In the genomic region with DNA sequence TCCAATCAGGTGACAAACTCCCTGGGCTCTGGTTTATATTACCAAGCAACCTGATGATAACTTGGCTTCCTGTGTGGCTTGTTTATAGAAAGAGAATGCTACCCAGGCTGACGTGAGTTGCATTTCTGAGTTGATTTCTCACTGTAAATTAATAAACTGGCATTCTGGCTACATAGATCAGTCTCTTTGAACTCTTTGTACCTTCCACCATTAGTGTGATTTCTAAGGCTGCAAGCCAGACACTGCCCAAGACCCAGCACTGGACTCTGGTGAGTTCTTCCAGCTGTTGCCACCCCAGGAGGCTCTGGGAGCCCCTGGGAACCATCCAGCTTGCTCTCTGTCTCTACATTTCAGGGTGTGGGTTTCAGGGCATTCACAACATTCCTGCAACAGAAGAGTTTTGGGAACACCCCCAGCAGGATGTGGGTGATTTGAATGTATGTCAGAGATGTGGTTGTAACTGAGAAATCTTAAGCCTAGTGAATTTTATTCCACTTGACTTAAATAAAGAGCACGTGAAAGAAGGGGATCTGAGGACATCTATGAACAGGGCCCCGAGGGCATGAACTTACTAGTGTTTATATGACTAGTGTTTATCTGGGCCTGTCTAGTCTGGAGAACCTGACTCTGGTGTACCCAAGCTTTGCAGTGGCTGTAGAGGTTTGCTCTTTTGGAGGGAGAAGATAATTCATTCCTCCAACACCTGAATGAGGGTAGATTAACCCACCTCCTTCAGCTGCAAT, we compare ENCODE assay signal across 8 cellular contexts. TPM values are rescaled to one million over a fixed set of nuclear protein-coding genes. Genes with fewer than 3 reads are reported as not detected.
DNase-seq lines count a peak whose midpoint lies in the region; ATAC-seq and TF ChIP-seq lines count a peak whose summit lies in the region.

No MANE protein-coding gene starts in this region.

- in situ Hi-C loops in astrocyte of the cerebellum (cut with HindIII; ENCODE audit: low sequenced_read_pairs) = no loop called here

- H3K27ac Mint-ChIP-seq in naive thymus-derived CD8-positive, alpha-beta T cell = peak overlapping the region; percentile 80 to 98 (median 94)
- peak overlapping the region in 2 of 7 donors; percentile 11 to 63 for H3K27ac Mint-ChIP-seq in CD14-positive monocyte

- H3K27me3 ChIP-seq in upper lobe of left lung = no peaks in the 10 kb centered on the region
- peaks cover 0 to 4% (median 0%) of the 10 kb centered on the region in 9 donors for H3K27me3 ChIP-seq in heart left ventricle

- H3K27me3 Mint-ChIP-seq in naive thymus-derived CD8-positive, alpha-beta T cell = peaks cover 0 to 19% (median 3%) of the 10 kb centered on the region in 5 donors
- peaks cover 27 to 49% (median 44%) of the 10 kb centered on the region in 3 donors for H3K27me3 Mint-ChIP-seq in CD14-positive monocyte (ENCODE audit: low read depth in 3 of 3)

- H3K4me3 ChIP-seq in astrocyte of the cerebellum (ENCODE audit: low read depth, low read length) (no peak overlapping the region), upper lobe of left lung (no peak overlapping the region), heart left ventricle (no peak overlapping the region)

- H3K4me1 Mint-ChIP-seq in naive thymus-derived CD8-positive, alpha-beta T cell = peaks cover 25 to 52% (median 45%) of the 10 kb centered on the region in 4 donors
- H3K4me1 Mint-ChIP-seq in CD14-positive monocyte = peaks cover 41% of the 10 kb centered on the region

- intact Hi-C loops in CD14-positive monocyte (cut with micrococcal nuclease) (loop anchor here in 1 of 2 donors (10.0 kb wide), 1 partner anchor 370 kb away; the partner anchor contains the start of gene MAPT), heart left ventricle (cut with DNase I) (loop anchor here in 1 of 10 donors (5.0 kb wide), 1 partner anchor 677 kb away; no protein-coding TSS in a partner anchor)

- POLR2A ChIA-PET in naive thymus-derived CD8-positive, alpha-beta T cell (lab: Charles Lee) = interaction anchor here (0.7 to 1.8 kb wide), 2 partner anchors 71 kb away, joined by 3 to 8 read pairs; partner anchors contain the start of gene KANSL1

- H3K27ac ChIP-seq in KOPT-K1 (ENCODE audit: low read depth, low read length, poor library complexity, severe bottlenecking) (peak overlapping the region; percentile 24), upper lobe of left lung (no peak overlapping the region), heart left ventricle (peak overlapping the region in 1 of 12 donors; percentile 44)

- H3K36me3 ChIP-seq in KOPT-K1 (ENCODE audit: insufficient read depth, low read length) (no peaks in the 10 kb centered on the region), upper lobe of left lung (no peaks in the 10 kb centered on the region), heart left ventricle (no peaks in the 10 kb centered on the region)

- 27 to 34% methylated on average over 3 of the region's 3 CpGs for WGBS in upper lobe of left lung, 2 donors
- 49 to 65% (median 59%) methylated on average over 3 of the region's 3 CpGs for WGBS in heart left ventricle, 4 donors

- ATAC-seq in naive thymus-derived CD8-positive, alpha-beta T cell = peak; percentile 16 to 64
- no peak for ATAC-seq in upper lobe of left lung (ENCODE audit: low FRiP score in 2 of 2)
- no peak for ATAC-seq in omental fat pad (ENCODE audit: low FRiP score)
- no peak for ATAC-seq in heart left ventricle

- no peaks in the 10 kb centered on the region for H3K9me3 Mint-ChIP-seq in naive thymus-derived CD8-positive, alpha-beta T cell
- peaks cover 0 to 6% (median 2%) of the 10 kb centered on the region in 7 donors for H3K9me3 Mint-ChIP-seq in CD14-positive monocyte

- no peak for TF ChIP-seq CTCF in astrocyte of the cerebellum (IDR thresholded peaks at IDR 0.05; ENCODE audit: low read depth, low read length, missing control alignments)
- TF ChIP-seq CTCF in upper lobe of left lung (IDR thresholded peaks at IDR 0.05) = no peak
- TF ChIP-seq CTCF in CD14-positive monocyte (IDR thresholded peaks at IDR 0.05) = no peak
- no peak for TF ChIP-seq CTCF in omental fat pad (IDR thresholded peaks at IDR 0.05)
- no peak for TF ChIP-seq CTCF in heart left ventricle (IDR thresholded peaks at IDR 0.05)

- no peak for TF ChIP-seq EP300 in upper lobe of left lung (IDR thresholded peaks at IDR 0.05)

- TF ChIP-seq POLR2A in upper lobe of left lung (IDR thresholded peaks at IDR 0.05) (no peak), heart left ventricle (IDR thresholded peaks at IDR 0.05) (no peak)

- H3K4me3 Mint-ChIP-seq in naive thymus-derived CD8-positive, alpha-beta T cell = peak overlapping the region; percentile 49 to 95 (median 68)
- H3K4me3 Mint-ChIP-seq in CD14-positive monocyte = no peak overlapping the region

- no peaks in the 10 kb centered on the region for H3K9me3 ChIP-seq in KOPT-K1 (ENCODE audit: insufficient read depth, low read length, poor library complexity, severe bottlenecking)
- H3K9me3 ChIP-seq in upper lobe of left lung = no peaks in the 10 kb centered on the region
- no peaks in the 10 kb centered on the region for H3K9me3 ChIP-seq in heart left ventricle

- H3K36me3 Mint-ChIP-seq in naive thymus-derived CD8-positive, alpha-beta T cell = peaks cover 0 to 6% (median 0%) of the 10 kb centered on the region in 3 donors
- H3K36me3 Mint-ChIP-seq in CD14-positive monocyte = peaks cover 0 to 3% of the 10 kb centered on the region in 2 donors

- DNase-seq in EL = peak; percentile 94
- DNase-seq in astrocyte of the cerebellum (ENCODE audit: low read depth) = peak; percentile 65
- peak in 7 of 10 donors; percentile 19 to 72 (median 58) for DNase-seq in naive thymus-derived CD8-positive, alpha-beta T cell
- DNase-seq in upper lobe of left lung = no peak
- no peak for DNase-seq in CD14-positive monocyte (ENCODE audit: low spot score)
- DNase-seq in omental fat pad (ENCODE audit: low spot score) = no peak
- DNase-seq in heart left ventricle = no peak

- H3K4me1 ChIP-seq in upper lobe of left lung = peaks cover 4 to 15% (median 8%) of the 10 kb centered on the region in 4 donors
- H3K4me1 ChIP-seq in heart left ventricle = peaks cover 0 to 17% (median 9%) of the 10 kb centered on the region in 12 donors

RNA-seq across cellular contexts. Expression of gene LRRC37A, which starts 30.3 kb away (rescaled TPM):
- 1 to 10 TPM; 7.5 to 9.7 TPM for total RNA-seq in naive thymus-derived CD8-positive, alpha-beta T cell
- polyA plus RNA-seq in naive thymus-derived CD8-positive, alpha-beta T cell = 1 to 10 TPM in 1 of 3 donors, under 1 TPM in 2; 0.27 to 1.7 (median 0.42) TPM
- total RNA-seq in upper lobe of left lung = 10 to 100 TPM in 1 of 6 donors, 1 to 10 TPM in 5; 1.6 to 14.7 (median 2.7) TPM
- polyA plus RNA-seq in CD14-positive monocyte = under 1 TPM; 0.23 to 0.38 TPM
- 1 to 10 TPM; 1.6 to 4.2 (median 2.2) TPM for total RNA-seq in omental fat pad
- 1 to 10 TPM in 4 of 9 donors, under 1 TPM in 5; 0.14 to 2.0 (median 0.82) TPM for total RNA-seq in heart left ventricle
- polyA plus RNA-seq in heart left ventricle = 1 to 10 TPM in 1 of 2 donors, under 1 TPM in 1; 0.37 to 1.2 TPM

Comparison
In these comparisons a context has a peak if more than half of its experiments do, and no peak if none do; other contexts are left out.
1. DNase-seq: peak in EL (single experiment), astrocyte of the cerebellum (single experiment) and naive thymus-derived CD8-positive, alpha-beta T cell (7 of 10); none in upper lobe of left lung (0 of 2), CD14-positive monocyte (single experiment), omental fat pad (single experiment) and heart left ventricle (0 of 5).
2. ATAC-seq: peak in naive thymus-derived CD8-positive, alpha-beta T cell (2 of 2); none in upper lobe of left lung (0 of 2), omental fat pad (single experiment) and heart left ventricle (0 of 4).
3. H3K4me3 Mint-ChIP-seq: peak in naive thymus-derived CD8-positive, alpha-beta T cell (10 of 10); none in CD14-positive monocyte (0 of 2).